In genomic region chr22:35921777-35922176, GRCh38 we compare ENCODE assay signal across 1 cellular context.
TF ChIP-seq lines count a peak whose summit lies in the region.

No MANE protein-coding gene starts in this region.

TF ChIP-seq in K562, 482 proteins besides CTCF, POLR2A, EP300 and RAD21 (continued from another document):
- TF ChIP-seq TSHZ1 (CRISPR knock-in tag; IDR thresholded peaks at IDR 0.05), result no peak
- TF ChIP-seq YBX1 (IDR thresholded peaks at IDR 0.05), result no peak
- TF ChIP-seq ZNF436 (CRISPR knock-in tag; IDR thresholded peaks at IDR 0.05), result no peak
- no peak for TF ChIP-seq CBX2 (IDR thresholded peaks at IDR 0.05; ENCODE audit: insufficient read depth, low read length, poor library complexity, severe bottlenecking)
- TF ChIP-seq SREBF2 (CRISPR knock-in tag; IDR thresholded peaks at IDR 0.05), result no peak
- TF ChIP-seq CHCHD3 (CRISPR knock-in tag; IDR thresholded peaks at IDR 0.05), result no peak
- no peak for TF ChIP-seq POU5F1 (IDR thresholded peaks at IDR 0.05; ENCODE audit: borderline replicate concordance, low read depth, low read length, partially characterized antibody)
- TF ChIP-seq JUN (IDR thresholded peaks at IDR 0.05; ENCODE audit: borderline replicate concordance, low read depth, low read length), result no peak
- TF ChIP-seq JUN (CRISPR knock-in tag; IDR thresholded peaks at IDR 0.05; ENCODE audit: borderline replicate concordance), result no peak
- no peak for TF ChIP-seq ZNF445 (CRISPR knock-in tag; IDR thresholded peaks at IDR 0.05; ENCODE audit: low read depth)
- TF ChIP-seq KLF16 (IDR thresholded peaks at IDR 0.05), result no peak
- no peak for TF ChIP-seq CEBPB (tag; IDR thresholded peaks at IDR 0.05)
- no peak for TF ChIP-seq CEBPG (CRISPR knock-in tag; IDR thresholded peaks at IDR 0.05)
- TF ChIP-seq CEBPG (tag; conservative IDR thresholded peaks at IDR 0.05 in 1 of 2, IDR thresholded peaks at IDR 0.05 in 1 of 2), result 0 out of 4 replicates have a peak, but pooled peaks of 1 of the 2 experiments have one; percentile 9
- no peak for TF ChIP-seq FUS (optimal IDR thresholded peaks at IDR 0.05; ENCODE audit: low read depth, low read length)
- no peak for TF ChIP-seq PREB (CRISPR knock-in tag; IDR thresholded peaks at IDR 0.05)
- TF ChIP-seq NR2F6 (CRISPR knock-in tag; IDR thresholded peaks at IDR 0.05), result no peak
- no peak for TF ChIP-seq POLR2B (IDR thresholded peaks at IDR 0.05; ENCODE audit: low read depth, partially characterized antibody)
- no peak for TF ChIP-seq SMAD4 (CRISPR knock-in tag; conservative IDR thresholded peaks at IDR 0.05)
- TF ChIP-seq JUNB (CRISPR knock-in tag; conservative IDR thresholded peaks at IDR 0.05), result no peak
